8 cellular contexts compared by ENCODE assay signal in the genomic region with DNA sequence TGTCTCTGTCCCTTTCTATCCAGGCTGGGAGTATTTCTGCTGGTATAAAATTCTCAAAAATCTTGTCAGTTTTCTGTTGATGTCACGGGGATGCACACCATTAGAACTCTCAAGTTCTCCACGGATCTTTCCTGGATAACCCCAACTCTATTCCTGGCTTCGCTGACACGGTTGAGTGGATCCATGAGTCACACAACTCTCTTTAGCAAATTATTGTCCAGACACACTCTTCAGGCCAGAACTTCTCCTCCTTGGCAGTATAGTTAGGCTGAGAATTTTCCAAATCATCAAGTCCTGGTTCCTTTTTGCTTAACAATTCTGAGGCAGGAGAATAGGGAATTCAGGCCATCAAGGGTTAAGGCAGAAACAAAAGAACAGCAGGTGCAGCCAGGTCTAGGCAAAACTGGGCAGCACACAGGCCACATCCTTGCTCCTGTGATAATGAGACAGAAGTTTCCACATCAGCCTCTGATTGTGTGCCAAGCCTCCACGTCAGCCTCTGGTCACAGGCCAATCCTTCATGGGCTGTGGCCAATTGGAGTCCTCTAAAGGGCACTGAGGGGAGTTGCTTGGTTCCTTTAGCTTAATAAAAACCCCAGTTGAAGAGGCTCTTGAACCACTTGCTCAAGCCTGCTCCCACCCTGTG. TPM values are rescaled to one million over a fixed set of nuclear protein-coding genes. Genes with fewer than 3 reads are reported as not detected.
DNase-seq lines count a peak whose midpoint lies in the region; ATAC-seq lines count a peak whose summit lies in the region.

No MANE protein-coding gene starts in this region.

- no peak overlapping the region for H3K27ac ChIP-seq in Karpas-422 (ENCODE audit: low read length)

- H4K20me1 ChIP-seq in Karpas-422 (ENCODE audit: insufficient read depth, low read depth, low read length): no peaks in the 10 kb centered on the region

- DNase-seq in AG08396 (ENCODE audit: low spot score): peak; percentile 82
- DNase-seq in Karpas-422: peak; percentile 72
- DNase-seq in amygdala (lab: John Stamatoyannopoulos, UW): peak in 54 of 56 donors; percentile 1 to 89 (median 54)
- DNase-seq in left ventricle myocardium superior: peak; percentile 88
- peak; percentile 91 for DNase-seq in sciatic nerve (ENCODE audit: low spot score)
- no peak for DNase-seq in NCI-H1930 (lab: John Stamatoyannopoulos, UW)
- DNase-seq in activated CD4-positive, alpha-beta T cell treated with anti-CD3 and anti-CD28 coated beads, Interleukin-2, amount 50 U/mL, for 1 hour: no peak
- DNase-seq in HT-29 (ENCODE audit: low spot score): no peak

- no peaks in the 10 kb centered on the region for H3K9me3 ChIP-seq in Karpas-422 (ENCODE audit: low read length)

- H2AFZ ChIP-seq in Karpas-422 (ENCODE audit: low read length): no peak overlapping the region

- no peaks in the 10 kb centered on the region for H3K9me2 ChIP-seq in Karpas-422 (replicated peaks; ENCODE audit: insufficient read depth, low read length)

- H3K4me3 ChIP-seq in Karpas-422 (ENCODE audit: low read length): no peak overlapping the region

- H3K27me3 ChIP-seq in Karpas-422 (ENCODE audit: low read length): no peaks in the 10 kb centered on the region

- peaks cover 9% of the 10 kb centered on the region for H3K4me1 ChIP-seq in Karpas-422 (ENCODE audit: low read length)

- intact Hi-C loops in left ventricle myocardium superior (cut with micrococcal nuclease) (no loop called here), sciatic nerve (cut with DNase I) (no loop called here)

- H3K4me2 ChIP-seq in Karpas-422 (ENCODE audit: low read depth, low read length, poor library complexity, severe bottlenecking): no peak overlapping the region

- peaks cover 3% of the 10 kb centered on the region; the same call in 1 of the 2 replicates for H3K36me3 ChIP-seq in Karpas-422 (ENCODE audit: insufficient read depth, low read length)

- H3K9ac ChIP-seq in Karpas-422 (ENCODE audit: low read length): no peak overlapping the region

- H3K79me2 ChIP-seq in Karpas-422 (ENCODE audit: low read length): no peaks in the 10 kb centered on the region

- ATAC-seq in left ventricle myocardium superior (peak; percentile 88), sciatic nerve (peak; percentile 94)

RNA-seq across cellular contexts. Expression of gene ACAT1, which starts 5.7 kb away (rescaled TPM):
- 251 and 257 TPM in 2 replicates for total RNA-seq in Karpas-422 (2014; rRNA removed; shearing (Covaris generic); ENCODE audit: low replicate concordance)
- total RNA-seq in left ventricle myocardium superior (398 TPM), sciatic nerve (72.5 TPM)
- total RNA-seq in HT-29 (2014; rRNA removed; shearing (Covaris generic)): 28.3 and 36.7 TPM in 2 replicates

Comparison
In these comparisons a context has a peak if more than half of its experiments do, and no peak if none do; other contexts are left out.
1. DNase-seq: peak in AG08396 (single experiment), Karpas-422 (single experiment), amygdala (54 of 56), left ventricle myocardium superior (single experiment) and sciatic nerve (single experiment); none in NCI-H1930 (0 of 2), activated CD4-positive, alpha-beta T cell treated with anti-CD3 and anti-CD28 coated beads, Interleukin-2, amount 50 U/mL, for 1 hour (single experiment) and HT-29 (single experiment).